28 cellular contexts compared by ENCODE assay signal in genomic region chr11:65953471-65953870, GRCh38. TPM values are rescaled to one million over a fixed set of nuclear protein-coding genes. Genes with fewer than 3 reads are reported as not detected.
A peak's percentile ranks its signal among the peaks of the same experiment; 100 is the strongest.
DNase-seq lines count a peak whose midpoint lies in the region; ATAC-seq and TF ChIP-seq lines count a peak whose summit lies in the region.
"Had no signal": no experiment of that assay in that cellular context is flagged by ENCODE, and none has a peak within 500 bp of the region (broad histone marks: within the 10 kb centered on the region; RNA-seq: fewer than 3 reads in every experiment).

No MANE protein-coding gene starts in this region.

- no peak overlapping the region for H3K4ac ChIP-seq in neuronal stem cell (ENCODE audit: low read length)

- H3K27ac ChIP-seq in neuronal stem cell (replicated peaks; ENCODE audit: low read length): no peak overlapping the region
- H3K27ac ChIP-seq: GM23248, PC-9 had no signal

- H3K79me1 ChIP-seq in neuronal stem cell (ENCODE audit: low read depth, low read length): no peaks in the 10 kb centered on the region

- H2BK120ac ChIP-seq in neuronal stem cell (ENCODE audit: low read depth, low read length): no peak overlapping the region

- H3K36me3 ChIP-seq in neuronal stem cell (replicated peaks in 1 of 2; ENCODE audit: control insufficient read depth in 2 of 2, insufficient read depth in 2 of 2, low read length in 2 of 2): peaks cover 0 to 2% of the 10 kb centered on the region in 2 donors
- H3K36me3 ChIP-seq: BE2C, HAP-1 had no signal

- H3K9ac ChIP-seq in neuronal stem cell (ENCODE audit: low read depth, low read length, poor library complexity): no peak overlapping the region
- H3K9ac ChIP-seq: GM23248 had no signal

- POLR2A ChIA-PET in activated B cell treated with CpG ODN at 0.5 μM for 24 hours (lab: Charles Lee): no interaction called here

- no peaks in the 10 kb centered on the region for H3K9me3 ChIP-seq in neuronal stem cell (replicated peaks in 1 of 2; ENCODE audit: control insufficient read depth in 2 of 2, insufficient read depth in 1 of 2, low read depth in 1 of 2, low read length in 2 of 2)
- H3K9me3 ChIP-seq: BE2C, HAP-1 had no signal

- ATAC-seq in activated B cell treated with CpG ODN at 0.5 μM for 24 hours (ENCODE audit: low read depth) (no peak), GM18519 (IDR thresholded peaks at IDR 0.05; ENCODE audit: low FRiP score, unreplicated experiment) (no peak)

- no peaks in the 10 kb centered on the region for H3K36me3 Mint-ChIP-seq in activated B cell treated with CpG ODN at 0.5 μM for 24 hours (ENCODE audit: low read depth)
- H3K36me3 Mint-ChIP-seq: CD14-positive monocyte, IgD-negative memory B cell had no signal

- no peak overlapping the region for H4K8ac ChIP-seq in neuronal stem cell (ENCODE audit: low read depth, low read length)

- H3K4me3 Mint-ChIP-seq in activated B cell treated with CpG ODN at 0.5 μM for 24 hours: no peak overlapping the region
- H3K4me3 Mint-ChIP-seq: CD14-positive monocyte, IgD-negative memory B cell had no signal

- peak overlapping the region; percentile 61 for H2AK5ac ChIP-seq in neuronal stem cell (ENCODE audit: low read depth, low read length)

- CTCF ChIA-PET in activated B cell treated with CpG ODN at 0.5 μM for 24 hours (lab: Charles Lee): no interaction called here

- H3K14ac ChIP-seq in neuronal stem cell (ENCODE audit: low read length): no peak overlapping the region

- DNase-seq in ELF-1 (ENCODE audit: low read depth, low spot score) (peak; percentile 36), NCI-H2171 (lab: John Stamatoyannopoulos, UW) (peak; percentile 34), activated B cell treated with CpG ODN at 0.5 μM for 24 hours (no peak), neuronal stem cell (ENCODE audit: low spot score) (no peak), NCI-H82 (lab: John Stamatoyannopoulos, UW) (no peak), mucosa of gallbladder (ENCODE audit: low spot score) (no peak)
- DNase-seq: 8988T; ACHN; BE2C; Calu3; DMS79 treated with DMSO at 0.1 percent for 48 hours; GM23248; NCI-H1092; NCI-H1417 treated with DMSO at 0.1 percent for 48 hours; NCI-H1694 treated with DMSO at 0.1 percent for 48 hours; NCI-H2081; NCI-H524 treated with DMSO at 0.1 percent for 48 hours; NCI-H774; NK-92 treated with Interleukin-12 subunit alpha and Interleukin-12 subunit beta, amount 100 ng/mL, for 24 hours; PC-9; Right ventricle myocardium superior; RPMI8226; SW 1271 had no signal

- no peak overlapping the region for H4K91ac ChIP-seq in neuronal stem cell (ENCODE audit: low read depth, low read length, poor library complexity)

- TF ChIP-seq CTCF in activated B cell treated with CpG ODN at 0.5 μM for 24 hours (IDR thresholded peaks at IDR 0.05): no peak

- H3K4me1 Mint-ChIP-seq in activated B cell treated with CpG ODN at 0.5 μM for 24 hours: peaks cover 20% of the 10 kb centered on the region

- intact Hi-C loops in activated B cell treated with CpG ODN at 0.5 μM for 24 hours (cut with micrococcal nuclease): no loop called here

- H2AFZ ChIP-seq in neuronal stem cell (ENCODE audit: low read length): no peak overlapping the region
- H2AFZ ChIP-seq: GM23248, PC-9 had no signal

- H3K4me3 ChIP-seq in neuronal stem cell (ENCODE audit: low read length in 2 of 2): no peak overlapping the region
- H3K4me3 ChIP-seq: GM23248, HAP-1, PC-9 had no signal

- WGBS in neuronal stem cell (ENCODE audit: extremely low coverage in 2 of 2, insufficient read length in 2 of 2, insufficient replicate concordance in 1 of 2), 2 donors: no CpG with 5 or more reads among the region's 20 CpGs

- H3K27me3 Mint-ChIP-seq in activated B cell treated with CpG ODN at 0.5 μM for 24 hours: peaks cover 2% of the 10 kb centered on the region
- H3K27me3 Mint-ChIP-seq: IgD-negative memory B cell had no signal

- no peaks in the 10 kb centered on the region for H3K4me1 ChIP-seq in neuronal stem cell (ENCODE audit: control insufficient read depth in 2 of 2, insufficient read depth in 1 of 2, low read depth in 1 of 2, low read length in 2 of 2)
- H3K4me1 ChIP-seq: BE2C, HAP-1 had no signal

- H2BK5ac ChIP-seq in neuronal stem cell (ENCODE audit: low read length): peak overlapping the region; percentile 39

- H3K18ac ChIP-seq in neuronal stem cell (ENCODE audit: low read length): peak overlapping the region; percentile 64

- no peak overlapping the region for H2BK12ac ChIP-seq in neuronal stem cell (ENCODE audit: low read length)

- no peak overlapping the region for H2BK15ac ChIP-seq in neuronal stem cell (ENCODE audit: low read length)

- no peak overlapping the region for H3K4me2 ChIP-seq in neuronal stem cell (ENCODE audit: insufficient read depth, low read length, poor library complexity, severe bottlenecking)
- H3K4me2 ChIP-seq: PC-9 had no signal

- H3K23ac ChIP-seq in neuronal stem cell (ENCODE audit: low read depth, low read length, poor library complexity): peak overlapping the region; percentile 89

- no peaks in the 10 kb centered on the region for H3K9me3 Mint-ChIP-seq in activated B cell treated with CpG ODN at 0.5 μM for 24 hours
- H3K9me3 Mint-ChIP-seq: IgD-negative memory B cell had no signal

- no peaks in the 10 kb centered on the region for H3K27me3 ChIP-seq in neuronal stem cell (ENCODE audit: control insufficient read depth in 3 of 3, insufficient read depth in 3 of 3, low read depth in 1 of 3, low read length in 3 of 3)

- H3K27ac Mint-ChIP-seq in activated B cell treated with CpG ODN at 0.5 μM for 24 hours: peak overlapping the region; percentile 25
- H3K27ac Mint-ChIP-seq: IgD-negative memory B cell had no signal

RNA-seq across cellular contexts. Expression of gene SART1, which starts 8.1 kb away (rescaled TPM):
- 86.6 and 92.3 TPM in 2 replicates for total RNA-seq in activated B cell treated with CpG ODN at 0.5 μM for 24 hours
- 41.7 TPM for polyA plus RNA-seq in neuronal stem cell (2013, experiment 1 of 2)
- 40.8 TPM for polyA plus RNA-seq in neuronal stem cell (2013, experiment 2 of 2)
- total RNA-seq in mucosa of gallbladder: 41.0 TPM

RNA-seq across cellular contexts. Expression of gene TSGA10IP, which starts 8.2 kb away (rescaled TPM):
- total RNA-seq in activated B cell treated with CpG ODN at 0.5 μM for 24 hours (not detected in 2 replicates), mucosa of gallbladder (not detected)
- polyA plus RNA-seq in neuronal stem cell (2013, experiment 1 of 2): 3.9 TPM
- polyA plus RNA-seq in neuronal stem cell (2013, experiment 2 of 2): 3.6 TPM
- total RNA-seq: Calu3, GM23248, PC-9, Right ventricle myocardium superior, SK-MEL-5 had no signal
- polyA plus RNA-seq: GM23248, IgD-negative memory B cell had no signal

RNA-seq across cellular contexts. Expression of gene DRAP1, which starts 34.2 kb away (rescaled TPM):
- 64.7 and 75.8 TPM in 2 replicates for total RNA-seq in activated B cell treated with CpG ODN at 0.5 μM for 24 hours
- polyA plus RNA-seq in neuronal stem cell (2013, experiment 1 of 2): 139 TPM
- polyA plus RNA-seq in neuronal stem cell (2013, experiment 2 of 2): 134 TPM
- 90.1 TPM for total RNA-seq in mucosa of gallbladder

RNA-seq across cellular contexts. Expression of gene C11orf68, which starts 34.6 kb away (rescaled TPM):
- 28.9 and 31.7 TPM in 2 replicates for total RNA-seq in activated B cell treated with CpG ODN at 0.5 μM for 24 hours
- 23.9 TPM for polyA plus RNA-seq in neuronal stem cell (2013, experiment 1 of 2)
- 23.7 TPM for polyA plus RNA-seq in neuronal stem cell (2013, experiment 2 of 2)
- total RNA-seq in mucosa of gallbladder: 44.8 TPM

RNA-seq across cellular contexts. Expression of gene EIF1AD, which starts 48.5 kb away (rescaled TPM):
- 50.7 and 58.9 TPM in 2 replicates for total RNA-seq in activated B cell treated with CpG ODN at 0.5 μM for 24 hours
- 18.8 TPM for polyA plus RNA-seq in neuronal stem cell (2013, experiment 1 of 2)
- 20.0 TPM for polyA plus RNA-seq in neuronal stem cell (2013, experiment 2 of 2)
- total RNA-seq in mucosa of gallbladder: 29.2 TPM

Comparison
In these comparisons a context has a peak if more than half of its experiments do, and no peak if none do; other contexts are left out.
1. DNase-seq: peak in ELF-1 (single experiment) and NCI-H2171 (single experiment); none in activated B cell treated with CpG ODN at 0.5 μM for 24 hours (single experiment), neuronal stem cell (single experiment), NCI-H82 (single experiment) and mucosa of gallbladder (single experiment).